ENCODE assay signal across 34 cellular contexts in the genomic region with DNA sequence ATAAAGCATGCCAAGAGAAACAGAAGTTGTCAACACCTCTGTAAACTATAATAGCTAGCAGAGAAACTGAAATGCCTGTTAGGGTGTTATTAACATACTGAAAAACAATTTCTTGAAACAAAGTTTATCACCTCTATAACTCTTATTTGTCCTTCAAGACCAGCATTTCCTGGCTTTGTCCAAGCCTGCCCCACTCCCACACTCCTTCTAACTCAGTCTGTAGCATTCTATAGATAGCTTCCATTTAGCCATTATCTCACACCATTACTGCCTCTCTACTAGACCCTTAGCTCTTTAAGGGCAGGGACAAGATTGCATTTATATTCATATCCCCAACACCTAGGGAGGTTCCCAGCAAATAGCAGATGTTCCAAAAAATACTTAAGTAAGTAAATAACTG.
"Had no signal": no experiment of that assay in that cellular context is flagged by ENCODE, and none has a peak within 500 bp of the region (broad histone marks: within the 10 kb centered on the region; RNA-seq: fewer than 3 reads in every experiment).

No MANE protein-coding gene starts in this region.

- ATAC-seq: activated CD8-positive, alpha-beta memory T cell treated with anti-CD3 and anti-CD28 coated beads, Interleukin-2, amount 10 ng/mL, durations not matched to agents 7 days and 5 days; activated T-cell treated with anti-CD3 and anti-CD28 coated beads, Interleukin-2, amount 50 U/mL, for 72 hours; activated T-helper 17 cell treated with anti-CD3 and anti-CD28 coated beads, Interleukin-2, amount 50 U/mL, for 72 hours; Panc1 had no signal

- H3K4me3 ChIP-seq: adrenal gland, SJCRH30, SK-N-MC had no signal

- H3K9me3 ChIP-seq: adrenal gland, SJCRH30 had no signal

- FAIRE-seq: bronchial epithelial cell had no signal

- H3K4me3 Mint-ChIP-seq: activated CD4-positive, alpha-beta memory T cell treated with anti-CD3 and anti-CD28 coated beads, Interleukin-2, amount 10 ng/mL, durations not matched to agents 7 days and 5 days; activated CD8-positive, alpha-beta memory T cell treated with anti-CD3 and anti-CD28 coated beads, Interleukin-2, amount 10 ng/mL, durations not matched to agents 7 days and 5 days; activated naive CD4-positive, alpha-beta T cell treated with anti-CD3 and anti-CD28 coated beads, Interleukin-2, amount 50 U/mL, for 24 hours; activated naive CD8-positive, alpha-beta T cell treated with anti-CD3 and anti-CD28 coated beads, Interleukin-2, amount 10 ng/mL, durations not matched to agents 7 days and 5 days; activated T-cell treated with anti-CD3 and anti-CD28 coated beads, Interleukin-2, amount 50 U/mL, for 72 hours; activated T-helper 17 cell treated with anti-CD3 and anti-CD28 coated beads, Interleukin-2, amount 50 U/mL, for 72 hours; brain had no signal

- H3K27ac ChIP-seq: adrenal gland, KMS-11, SJCRH30, SK-N-MC, WERI-Rb-1 had no signal

- H3K9ac ChIP-seq: KMS-11 had no signal

- H3K4me1 Mint-ChIP-seq: activated CD4-positive, alpha-beta memory T cell treated with anti-CD3 and anti-CD28 coated beads, Interleukin-2, amount 10 ng/mL, durations not matched to agents 7 days and 5 days; activated CD8-positive, alpha-beta memory T cell treated with anti-CD3 and anti-CD28 coated beads, Interleukin-2, amount 10 ng/mL, durations not matched to agents 7 days and 5 days; activated naive CD4-positive, alpha-beta T cell treated with anti-CD3 and anti-CD28 coated beads, Interleukin-2, amount 50 U/mL, for 24 hours; activated naive CD8-positive, alpha-beta T cell treated with anti-CD3 and anti-CD28 coated beads, Interleukin-2, amount 10 ng/mL, durations not matched to agents 7 days and 5 days; activated T-helper 17 cell treated with anti-CD3 and anti-CD28 coated beads, Interleukin-2, amount 50 U/mL, for 72 hours; brain had no signal

- H3K27me3 ChIP-seq: adrenal gland, SJCRH30 had no signal

- H3K4me2 ChIP-seq: KMS-11 had no signal

- H3K27ac Mint-ChIP-seq: activated CD4-positive, alpha-beta memory T cell treated with anti-CD3 and anti-CD28 coated beads, Interleukin-2, amount 10 ng/mL, durations not matched to agents 7 days and 5 days; activated CD8-positive, alpha-beta memory T cell treated with anti-CD3 and anti-CD28 coated beads, Interleukin-2, amount 10 ng/mL, durations not matched to agents 7 days and 5 days; activated naive CD4-positive, alpha-beta T cell treated with anti-CD3 and anti-CD28 coated beads, Interleukin-2, amount 50 U/mL, for 24 hours; activated naive CD8-positive, alpha-beta T cell treated with anti-CD3 and anti-CD28 coated beads, Interleukin-2, amount 10 ng/mL, durations not matched to agents 7 days and 5 days; activated T-cell treated with anti-CD3 and anti-CD28 coated beads, Interleukin-2, amount 50 U/mL, for 72 hours; activated T-helper 17 cell treated with anti-CD3 and anti-CD28 coated beads, Interleukin-2, amount 50 U/mL, for 72 hours had no signal

- H3K4me1 ChIP-seq: adrenal gland, SJCRH30 had no signal

- H3K9me3 Mint-ChIP-seq: activated CD4-positive, alpha-beta memory T cell treated with anti-CD3 and anti-CD28 coated beads, Interleukin-2, amount 10 ng/mL, durations not matched to agents 7 days and 5 days; activated naive CD4-positive, alpha-beta T cell treated with anti-CD3 and anti-CD28 coated beads, Interleukin-2, amount 50 U/mL, for 24 hours; activated naive CD8-positive, alpha-beta T cell treated with anti-CD3 and anti-CD28 coated beads, Interleukin-2, amount 10 ng/mL, durations not matched to agents 7 days and 5 days; activated T-cell treated with anti-CD3 and anti-CD28 coated beads, Interleukin-2, amount 50 U/mL, for 72 hours; activated T-helper 17 cell treated with anti-CD3 and anti-CD28 coated beads, Interleukin-2, amount 50 U/mL, for 72 hours; brain had no signal

- DNase-seq: activated CD4-positive, alpha-beta memory T cell treated with anti-CD3 and anti-CD28 coated beads, Interleukin-2, amount 10 ng/mL, durations not matched to agents 7 days and 5 days; activated CD4-positive, alpha-beta T cell treated with anti-CD3 and anti-CD28 coated beads for 1 hour; activated CD4-positive, alpha-beta T cell treated with anti-CD3 and anti-CD28 coated beads for 48 hours; activated CD4-positive, CD25-positive, alpha-beta regulatory T cell; activated CD8-positive, alpha-beta memory T cell treated with anti-CD3 and anti-CD28 coated beads for 24 hours; activated CD8-positive, alpha-beta memory T cell treated with anti-CD3 and anti-CD28 coated beads, Interleukin-2, amount 10 ng/mL, durations not matched to agents 7 days and 5 days; activated CD8-positive, alpha-beta memory T cell treated with anti-CD3 and anti-CD28 coated beads, Interleukin-2, amount 50 U/mL, for 48 hours; activated effector memory CD4-positive, alpha-beta T cell treated with anti-CD3 and anti-CD28 coated beads, Interleukin-2, amount 50 U/mL, for 16 hours; activated naive CD4-positive, alpha-beta T cell treated with Interleukin-2 at 50 U/mL for 16 hours; activated naive CD8-positive, alpha-beta T cell treated with anti-CD3 and anti-CD28 coated beads, Interleukin-2, amount 10 ng/mL, durations not matched to agents 7 days and 5 days; activated T-cell treated with anti-CD3 and anti-CD28 coated beads, Interleukin-2, amount 50 U/mL, for 72 hours; adrenal gland; central memory CD4-positive, alpha-beta T cell; MM.1S; NCI-H1092 treated with DMSO at 0.1 percent for 48 hours; NCI-H1417; NCI-H146; NCI-H187; NCI-H2029 treated with DMSO at 0.1 percent for 48 hours; NCI-H2107; NCI-H226; NCI-H446 treated with DMSO at 0.1 percent for 48 hours; NCI-H524 treated with DMSO at 0.1 percent for 48 hours; SHP77; SJCRH30; T1000; WERI-Rb-1 had no signal

- H3K27me3 Mint-ChIP-seq: activated CD4-positive, alpha-beta memory T cell treated with anti-CD3 and anti-CD28 coated beads, Interleukin-2, amount 10 ng/mL, durations not matched to agents 7 days and 5 days; activated CD8-positive, alpha-beta memory T cell treated with anti-CD3 and anti-CD28 coated beads, Interleukin-2, amount 10 ng/mL, durations not matched to agents 7 days and 5 days; activated naive CD4-positive, alpha-beta T cell treated with anti-CD3 and anti-CD28 coated beads, Interleukin-2, amount 50 U/mL, for 24 hours; activated naive CD8-positive, alpha-beta T cell treated with anti-CD3 and anti-CD28 coated beads, Interleukin-2, amount 10 ng/mL, durations not matched to agents 7 days and 5 days; activated T-helper 17 cell treated with anti-CD3 and anti-CD28 coated beads, Interleukin-2, amount 50 U/mL, for 72 hours; brain had no signal
